Comparison of ENCODE assay signal across 27 cellular contexts in genomic region chr10:11895598-11895997, GRCh38.
"Had no signal": no experiment of that assay in that cellular context is flagged by ENCODE, and none has a peak within 500 bp of the region (broad histone marks: within the 10 kb centered on the region; RNA-seq: fewer than 3 reads in every experiment).

No MANE protein-coding gene starts in this region.

- FAIRE-seq: small intestine, urothelium cell line had no signal

- DNase-seq: natural killer cell; occipital lobe; ovary; right cardiac atrium; small intestine; stimulated activated CD4-positive, alpha-beta T cell treated with anti-CD3 and anti-CD28 coated beads, Interleukin-12 subunit alpha, Interleukin-12 subunit beta, amount 100 ng/mL, for 4 hours; stimulated activated CD4-positive, alpha-beta T cell treated with anti-CD3 and anti-CD28 coated beads, Interleukin-1b, Interleukin-23, amount 100 ng/mL, for 48 hours; stimulated activated CD4-positive, alpha-beta T cell treated with anti-CD3 and anti-CD28 coated beads, Interleukin-4, amount 100 ng/mL, for 1 hour; stimulated activated CD4-positive, alpha-beta T cell treated with anti-CD3 and anti-CD28 coated beads, Interleukin-4, amount 100 ng/mL, for 4 hours; stimulated activated CD8-positive, alpha-beta memory T cell treated with anti-CD3 and anti-CD28 coated beads, Interleukin-4, amount 100 ng/mL, for 48 hours; stimulated activated naive CD4-positive, alpha-beta T cell; stimulated activated naive CD8-positive, alpha-beta T cell treated with anti-CD3 and anti-CD28 coated beads, Interleukin-15, amount 100 ng/mL, for 72 hours; stimulated activated naive CD8-positive, alpha-beta T cell treated with anti-CD3 and anti-CD28 coated beads, Interleukin-15, Interleukin-2, amounts not matched to agents 100 U/mL and 50 U/mL, for 24 hours; substantia nigra; thyroid gland had no signal

- H3K9me3 ChIP-seq: ovary, psoas muscle, right lobe of liver, sigmoid colon, spleen, thoracic aorta, thyroid gland, tibial nerve, upper lobe of left lung, vagina had no signal

- H3K4me2 ChIP-seq: neural progenitor cell had no signal

- ATAC-seq: natural killer cell; psoas muscle; right cardiac atrium; right lobe of liver; stimulated activated memory B cell treated with anti-CD40 and anti-IgM and Interleukin-4, amounts not matched to agents 10 μg/mL and 1 μg/mL and 100 μg/mL, for 72 hours; stimulated activated naive CD8-positive, alpha-beta T cell treated with anti-CD3 and anti-CD28 coated beads, Interleukin-15, amount 100 ng/mL, for 72 hours; stimulated activated naive CD8-positive, alpha-beta T cell treated with anti-CD3 and anti-CD28 coated beads, Interleukin-15, Interleukin-2, amounts not matched to agents 100 U/mL and 50 U/mL, for 24 hours had no signal

- H3K4me3 ChIP-seq: neural progenitor cell, ovary, psoas muscle, right lobe of liver, sigmoid colon, spleen, thoracic aorta, thyroid gland, tibial nerve, upper lobe of left lung, vagina had no signal

- H3K36me3 ChIP-seq: neural progenitor cell, ovary, right lobe of liver, sigmoid colon, spleen, thoracic aorta, thyroid gland, tibial nerve, upper lobe of left lung, vagina had no signal

- H3K79me2 ChIP-seq: parathyroid adenoma had no signal

- H3K4me1 ChIP-seq: neural progenitor cell, parathyroid adenoma, psoas muscle, sigmoid colon, spleen, upper lobe of left lung, vagina had no signal

- H3K27ac ChIP-seq: neural progenitor cell, ovary, parathyroid adenoma, psoas muscle, right lobe of liver, sigmoid colon, spleen, thoracic aorta, tibial nerve, upper lobe of left lung, vagina had no signal

- H3K27me3 ChIP-seq: neural progenitor cell, ovary, right lobe of liver, thyroid gland, tibial nerve, upper lobe of left lung, vagina had no signal

- H3K9ac ChIP-seq: neural progenitor cell, parathyroid adenoma had no signal

- H2AFZ ChIP-seq: neural progenitor cell, parathyroid adenoma had no signal
